ENCODE assay signal across 8 cellular contexts in the genomic region with DNA sequence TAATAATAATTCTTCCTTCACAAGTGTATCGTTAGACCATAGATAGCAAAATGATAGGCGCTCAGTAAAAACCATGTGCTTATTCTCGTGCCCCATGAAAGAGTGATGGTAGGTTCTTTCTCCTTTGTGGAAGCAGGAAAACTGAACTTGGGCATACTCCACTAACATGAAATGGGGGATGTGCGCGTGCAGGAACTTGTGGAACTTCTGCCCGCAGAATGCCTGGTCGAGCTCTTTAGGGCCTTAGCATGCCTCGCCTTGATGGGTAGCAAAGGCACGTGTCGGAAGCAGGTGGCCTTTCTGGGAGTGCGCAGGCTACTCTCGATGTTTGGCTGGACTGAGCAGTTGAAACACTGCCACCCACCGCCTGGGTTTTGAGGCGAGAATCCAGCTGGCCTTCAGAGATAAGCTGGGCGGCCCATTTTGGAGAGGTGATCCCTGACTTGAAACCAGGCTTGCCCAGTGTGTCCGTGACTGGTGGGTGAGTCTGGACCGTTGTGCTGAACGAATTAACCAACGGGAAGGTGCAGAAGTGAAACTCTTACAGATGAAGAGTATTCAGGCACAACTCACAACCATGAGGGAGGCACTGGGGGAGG. TPM values are rescaled to one million over a fixed set of nuclear protein-coding genes. Genes with fewer than 3 reads are reported as not detected.
DNase-seq lines count a peak whose midpoint lies in the region; ATAC-seq and TF ChIP-seq lines count a peak whose summit lies in the region.

No MANE protein-coding gene starts in this region.

- H3K4me1 Mint-ChIP-seq in progenitor cell of endocrine pancreas (ENCODE audit: low read depth): peaks cover 16% of the 10 kb centered on the region

- H4K20me1 ChIP-seq in KMS-11 (ENCODE audit: insufficient read depth): no peaks in the 10 kb centered on the region

- peak overlapping the region; percentile 91 for H3K4me2 ChIP-seq in KMS-11

- TF ChIP-seq CTCF in KMS-11 (conservative IDR thresholded peaks at IDR 0.05; ENCODE audit: low read depth, low read length): no peak
- TF ChIP-seq CTCF in RWPE2 (IDR thresholded peaks at IDR 0.05; ENCODE audit: poor library complexity, severe bottlenecking): no peak
- peak in 1 of 3 experiments; percentile 15 for TF ChIP-seq CTCF in ascending aorta (IDR thresholded peaks at IDR 0.05)
- TF ChIP-seq CTCF in progenitor cell of endocrine pancreas (IDR thresholded peaks at IDR 0.05; ENCODE audit: unreplicated experiment): no peak

- 4% methylated on average over 19 of the region's 19 CpGs for WGBS in right cardiac atrium

- H3K36me3 ChIP-seq in KMS-11 (ENCODE audit: insufficient read depth) (no peaks in the 10 kb centered on the region), RWPE2 (ENCODE audit: low read depth) (peaks cover under 1% of the 10 kb centered on the region), ascending aorta (peaks cover 0 to under 1% of the 10 kb centered on the region in 2 donors)

- peak overlapping the region; percentile 84 for H3K9ac ChIP-seq in KMS-11

- H3K4me3 ChIP-seq in KMS-11 (IDR thresholded peaks at IDR 0.05; ENCODE audit: insufficient read depth, low read depth, low read length) (peak overlapping the region; percentile 71), RWPE2 (ENCODE audit: severe bottlenecking) (peak overlapping the region; percentile 73), ascending aorta (peak overlapping the region; percentile 60 to 81), right cardiac atrium (ENCODE audit: low read length) (peak overlapping the region; percentile 64)

- ATAC-seq in GM18867 (IDR thresholded peaks at IDR 0.05; ENCODE audit: unreplicated experiment): peak; percentile 38
- ATAC-seq in RWPE2 (ENCODE audit: low read depth): no peak
- peak; percentile 64 to 65 for ATAC-seq in right cardiac atrium
- ATAC-seq in GM21717 (IDR thresholded peaks at IDR 0.05; ENCODE audit: unreplicated experiment): no peak

- H2AFZ ChIP-seq in KMS-11 (ENCODE audit: low read depth): peak overlapping the region; percentile 82

- DNase-seq in AG08395 (ENCODE audit: low spot score): peak; percentile 31
- DNase-seq in RWPE2 (ENCODE audit: low spot score): no peak
- peak; percentile 10 to 80 for DNase-seq in ascending aorta (ENCODE audit: low spot score in 2 of 2)
- DNase-seq in right cardiac atrium: peak; percentile 70 to 86 (median 84)
- no peak for DNase-seq in progenitor cell of endocrine pancreas (ENCODE audit: low spot score, unreplicated experiment)

- peak overlapping the region; percentile 99 for H3K27ac Mint-ChIP-seq in progenitor cell of endocrine pancreas

- H3K9me3 Mint-ChIP-seq in progenitor cell of endocrine pancreas (ENCODE audit: low read depth): no peaks in the 10 kb centered on the region

- peaks cover 1% of the 10 kb centered on the region for H3K36me3 Mint-ChIP-seq in progenitor cell of endocrine pancreas (ENCODE audit: insufficient read depth)

- peaks cover 37% of the 10 kb centered on the region for H3K79me2 ChIP-seq in KMS-11 (ENCODE audit: insufficient read depth, low read depth)

- no peaks in the 10 kb centered on the region for H3K27me3 Mint-ChIP-seq in progenitor cell of endocrine pancreas

- H3K27me3 ChIP-seq in KMS-11 (ENCODE audit: insufficient read depth, low read depth) (no peaks in the 10 kb centered on the region), RWPE2 (ENCODE audit: insufficient read depth, poor library complexity, severe bottlenecking) (no peaks in the 10 kb centered on the region), ascending aorta (no peaks in the 10 kb centered on the region), right cardiac atrium (ENCODE audit: control insufficient read depth, insufficient read depth) (no peaks in the 10 kb centered on the region)

- intact Hi-C loops in ascending aorta (cut with DNase I) (loop anchor here (1.0 to 10.0 kb wide), 7 partner anchors 55 to 764 kb away; a partner anchor contains a TSS), right cardiac atrium (cut with DNase I) (loop anchor here in 3 of 4 donors (5.0 to 10.0 kb wide), 4 partner anchors 54 to 176 kb away; a partner anchor contains a TSS)

- H3K9me3 ChIP-seq in RWPE2 (ENCODE audit: severe bottlenecking) (no peaks in the 10 kb centered on the region), ascending aorta (no peaks in the 10 kb centered on the region), right cardiac atrium (ENCODE audit: control insufficient read depth, low read length) (no peaks in the 10 kb centered on the region)

- H3K4me1 ChIP-seq in KMS-11 (ENCODE audit: low read depth, poor library complexity, severe bottlenecking) (peaks cover 25% of the 10 kb centered on the region), RWPE2 (ENCODE audit: insufficient read depth, poor library complexity, severe bottlenecking) (peaks cover 4% of the 10 kb centered on the region), ascending aorta (peaks cover 0 to 3% of the 10 kb centered on the region in 2 donors), right cardiac atrium (ENCODE audit: control insufficient read depth, insufficient read depth, low read length) (no peaks in the 10 kb centered on the region)

- H3K27ac ChIP-seq in KMS-11: peak overlapping the region; percentile 96
- peak overlapping the region; percentile 78 for H3K27ac ChIP-seq in RWPE2 (ENCODE audit: poor library complexity, severe bottlenecking)
- peak overlapping the region; percentile 80 to 90 for H3K27ac ChIP-seq in ascending aorta
- H3K27ac ChIP-seq in right cardiac atrium (ENCODE audit: low read length): peak overlapping the region; percentile 98

- H3K4me3 Mint-ChIP-seq in progenitor cell of endocrine pancreas (ENCODE audit: low read depth): peak overlapping the region; percentile 91

RNA-seq across cellular contexts. Expression of a gene that starts 0.8 kb away (rescaled TPM):
- 114 TPM for total RNA-seq in ascending aorta
- total RNA-seq in right cardiac atrium: 10 to 100 TPM; 69.3 to 78.6 (median 75.2) TPM
- 51.8 TPM for polyA plus RNA-seq in right cardiac atrium
- total RNA-seq in progenitor cell of endocrine pancreas: 37.4 and 44.2 TPM in 2 replicates

RNA-seq across cellular contexts. Expression of a gene that starts 54.8 kb away (rescaled TPM):
- total RNA-seq in ascending aorta (16.5 TPM), right cardiac atrium (10 to 100 TPM; 22.4 to 27.0 (median 23.2) TPM), progenitor cell of endocrine pancreas (39.9 and 42.0 TPM in 2 replicates)
- polyA plus RNA-seq in right cardiac atrium: 5.7 TPM

Comparison
In these comparisons a context has a peak if more than half of its experiments do, and no peak if none do; other contexts are left out.
1. DNase-seq: peak in AG08395 (single experiment), ascending aorta (2 of 2) and right cardiac atrium (3 of 3); none in RWPE2 (single experiment) and progenitor cell of endocrine pancreas (single experiment).
2. ATAC-seq: peak in GM18867 (single experiment) and right cardiac atrium (2 of 2); none in RWPE2 (single experiment) and GM21717 (single experiment).
3. Peak in every context shown above with its lines, with median percentiles within 50 percentile points of each other: H3K27ac ChIP-seq and H3K4me3 ChIP-seq.